ENCODE assay signal across 17 cellular contexts in genomic region chrX:115602729-115603389, GRCh38. TPM values are rescaled to one million over a fixed set of nuclear protein-coding genes. Genes with fewer than 3 reads are reported as not detected.
DNase-seq lines count a peak whose midpoint lies in the region; ATAC-seq, FAIRE-seq and TF ChIP-seq lines count a peak whose summit lies in the region.
"Had no signal": no experiment of that assay in that cellular context is flagged by ENCODE, and none has a peak within 500 bp of the region (broad histone marks: within the 10 kb centered on the region; RNA-seq: fewer than 3 reads in every experiment).

No MANE protein-coding gene starts in this region.

- H3K9me2 ChIP-seq in GM23248 (ENCODE audit: insufficient read depth): no peaks in the 10 kb centered on the region
- H3K9me2 ChIP-seq in PC-9 (ENCODE audit: insufficient read depth): no peaks in the 10 kb centered on the region

- H2AFZ ChIP-seq in GM23248 (no peak overlapping the region), PC-9 (no peak overlapping the region), endothelial cell of umbilical vein (ENCODE audit: low read depth, low read length) (no peak overlapping the region)
- H2AFZ ChIP-seq: parathyroid adenoma had no signal

- intact Hi-C loops in PC-9 (cut with micrococcal nuclease; ENCODE audit: unreplicated experiment) (no loop called here), endothelial cell of umbilical vein (cut with micrococcal nuclease) (no loop called here), gastrocnemius medialis (cut with DNase I; ENCODE audit: low total_unique reads) (no loop called here), upper lobe of right lung (cut with DNase I) (no loop called here), prostate gland (cut with DNase I) (no loop called here)
- intact Hi-C loops in activated CD8-positive, alpha-beta T cell treated with anti-CD3 and anti-CD28 coated beads for 36 hours (cut with micrococcal nuclease): no loop called here

- in situ Hi-C loops in GM23248 (cut with MboI): no loop called here
- in situ Hi-C loops in gastrocnemius medialis (cut with MboI; ENCODE audit: low sequenced_read_pairs in 4 of 4): no loop called here

- no peaks in the 10 kb centered on the region for H3K4me1 Mint-ChIP-seq in activated CD8-positive, alpha-beta T cell treated with anti-CD3 and anti-CD28 coated beads for 36 hours (ENCODE audit: low read depth)
- H3K4me1 Mint-ChIP-seq: CD14-positive monocyte had no signal

- FAIRE-seq in endothelial cell of umbilical vein (lab: Jason Lieb, UNC): peak; percentile 33
- FAIRE-seq: HepG2 had no signal

- BruUV-seq in PC-9 (replicated peaks; lab: Mats Ljungman, UMichigan) (no TSS peak), endothelial cell of umbilical vein (replicated peaks; lab: Mats Ljungman, UMichigan) (no TSS peak)

- ATAC-seq in gastrocnemius medialis: peak; percentile 87 to 89
- ATAC-seq in upper lobe of right lung: no peak
- ATAC-seq in activated CD8-positive, alpha-beta T cell treated with anti-CD3 and anti-CD28 coated beads for 36 hours: no peak
- ATAC-seq: body of pancreas, HepG2 had no signal

- DNase-seq in GM23248 (peak; percentile 54), PC-9 (peak in 1 of 2 experiments; percentile 72), endothelial cell of umbilical vein (ENCODE audit: low read depth, low spot score) (no peak), gastrocnemius medialis (no peak), upper lobe of right lung (no peak), prostate gland (ENCODE audit: low spot score) (no peak), HEK293T (ENCODE audit: extremely low spot score) (no peak)
- DNase-seq in activated CD8-positive, alpha-beta T cell treated with anti-CD3 and anti-CD28 coated beads for 36 hours: no peak
- DNase-seq: activated CD4-positive, alpha-beta memory T cell treated with anti-CD3 and anti-CD28 coated beads for 36 hours; body of pancreas; GF-D8; H9; NCI-H510A treated with DMSO at 0.1 percent for 48 hours; T1000 had no signal

- H4K20me1 ChIP-seq in GM23248 (ENCODE audit: insufficient read depth) (no peaks in the 10 kb centered on the region), PC-9 (ENCODE audit: insufficient read depth) (no peaks in the 10 kb centered on the region), endothelial cell of umbilical vein (replicated peaks; ENCODE audit: control insufficient read depth, extremely low read depth, insufficient read depth, low read length) (no peaks in the 10 kb centered on the region)

- H3F3A ChIP-seq in GM23248 (ENCODE audit: insufficient read depth) (peaks cover 22% of the 10 kb centered on the region; the same call in 1 of the 2 replicates), PC-9 (ENCODE audit: insufficient read depth, low read depth) (peaks cover 10% of the 10 kb centered on the region; the same call in 1 of the 2 replicates)

- H3K27ac ChIP-seq in GM23248 (peak overlapping the region; percentile 43), PC-9 (peak overlapping the region; percentile 61), endothelial cell of umbilical vein (ENCODE audit: insufficient read depth, low read depth, low read length) (no peak overlapping the region), gastrocnemius medialis (peak overlapping the region; percentile 48 to 78 (median 68)), upper lobe of right lung (no peak overlapping the region), prostate gland (no peak overlapping the region)
- H3K27ac ChIP-seq: parathyroid adenoma had no signal

- 53 to 57% methylated on average over 4 of the region's 4 CpGs for WGBS in GM23248 (ENCODE audit: low coverage in 1 of 2, low lambda C conversion rate in 2 of 2, missing lambda C conversion rate in 2 of 2), 2 experiments
- 62% methylated on average over 4 of the region's 4 CpGs for WGBS in prostate gland

- H3K27ac Mint-ChIP-seq in activated CD8-positive, alpha-beta T cell treated with anti-CD3 and anti-CD28 coated beads for 36 hours: no peak overlapping the region
- H3K27ac Mint-ChIP-seq: activated CD4-positive, alpha-beta memory T cell treated with anti-CD3 and anti-CD28 coated beads for 36 hours; CD14-positive monocyte had no signal

- H3K9me3 ChIP-seq in GM23248 (ENCODE audit: low read depth) (no peaks in the 10 kb centered on the region), PC-9 (ENCODE audit: insufficient read depth, low read depth) (no peaks in the 10 kb centered on the region), endothelial cell of umbilical vein (replicated peaks; ENCODE audit: control insufficient read depth, insufficient read depth, low read length) (no peaks in the 10 kb centered on the region), gastrocnemius medialis (no peaks in the 10 kb centered on the region), upper lobe of right lung (no peaks in the 10 kb centered on the region), prostate gland (no peaks in the 10 kb centered on the region)
- H3K9me3 ChIP-seq: body of pancreas had no signal

- no peaks in the 10 kb centered on the region for H3K27me3 ChIP-seq in GM23248 (replicated peaks; ENCODE audit: insufficient read depth)
- no peaks in the 10 kb centered on the region for H3K27me3 ChIP-seq in PC-9 (ENCODE audit: insufficient read depth, low read depth)
- H3K27me3 ChIP-seq in endothelial cell of umbilical vein (ENCODE audit: control insufficient read depth in 2 of 2, insufficient read depth in 2 of 2, low read length in 2 of 2): no peaks in the 10 kb centered on the region
- H3K27me3 ChIP-seq in gastrocnemius medialis: no peaks in the 10 kb centered on the region
- no peaks in the 10 kb centered on the region for H3K27me3 ChIP-seq in upper lobe of right lung
- H3K27me3 ChIP-seq in prostate gland (replicated peaks; ENCODE audit: insufficient read depth): no peaks in the 10 kb centered on the region
- H3K27me3 ChIP-seq: body of pancreas had no signal

- TF ChIP-seq POLR2A in endothelial cell of umbilical vein (IDR thresholded peaks at IDR 0.05; ENCODE audit: low read depth, low read length) (no peak), gastrocnemius medialis (IDR thresholded peaks at IDR 0.05) (no peak), prostate gland (IDR thresholded peaks at IDR 0.05) (no peak)

- H3K9me1 ChIP-seq in endothelial cell of umbilical vein (replicated peaks; ENCODE audit: control insufficient read depth, extremely low read depth, insufficient read depth, low read length): no peaks in the 10 kb centered on the region

- H3K9me3 Mint-ChIP-seq in activated CD8-positive, alpha-beta T cell treated with anti-CD3 and anti-CD28 coated beads for 36 hours: no peaks in the 10 kb centered on the region
- H3K9me3 Mint-ChIP-seq: activated CD4-positive, alpha-beta memory T cell treated with anti-CD3 and anti-CD28 coated beads for 36 hours; H9 had no signal

- H3K4me3 Mint-ChIP-seq in activated CD8-positive, alpha-beta T cell treated with anti-CD3 and anti-CD28 coated beads for 36 hours: no peak overlapping the region
- H3K4me3 Mint-ChIP-seq: activated CD4-positive, alpha-beta memory T cell treated with anti-CD3 and anti-CD28 coated beads for 36 hours; CD14-positive monocyte; H9 had no signal

- no peak overlapping the region for H3K4me2 ChIP-seq in GM23248 (ENCODE audit: unreplicated experiment)
- H3K4me2 ChIP-seq in PC-9: peak overlapping the region; percentile 33
- H3K4me2 ChIP-seq in endothelial cell of umbilical vein (ENCODE audit: insufficient read depth, low read length): no peak overlapping the region

- CTCF ChIA-PET in PC-9 (lab: Charles Lee) (interaction anchor here (0.7 kb wide), 1 partner anchor 42 kb away, joined by 3 read pairs; the partner anchor contains the start of gene PLS3), endothelial cell of umbilical vein (lab: Charles Lee) (interaction anchor here (1.3 kb wide), 1 partner anchor 272 kb away, joined by 4 read pairs; no protein-coding TSS in a partner anchor), HEK293T (lab: Yijun Ruan, JAX) (interaction anchor here (0.6 kb wide), 2 partner anchors 20 to 78 kb away, joined by 3 read pairs; no protein-coding TSS in a partner anchor)
- CTCF ChIA-PET in activated CD8-positive, alpha-beta T cell treated with anti-CD3 and anti-CD28 coated beads for 36 hours (lab: Charles Lee): interaction anchor here (1.1 kb wide), 1 partner anchor 23 kb away, joined by 3 read pairs; no protein-coding TSS in a partner anchor

- peaks cover 25% of the 10 kb centered on the region for H3K4me1 ChIP-seq in GM23248 (ENCODE audit: insufficient read depth)
- peaks cover 27% of the 10 kb centered on the region for H3K4me1 ChIP-seq in PC-9 (replicated peaks; ENCODE audit: insufficient read depth)
- peaks cover 15% of the 10 kb centered on the region for H3K4me1 ChIP-seq in endothelial cell of umbilical vein (ENCODE audit: control insufficient read depth, extremely low read depth, insufficient read depth, low read length)
- peaks cover 0 to 3% of the 10 kb centered on the region in 2 donors for H3K4me1 ChIP-seq in gastrocnemius medialis
- H3K4me1 ChIP-seq in upper lobe of right lung: no peaks in the 10 kb centered on the region
- H3K4me1 ChIP-seq in prostate gland (replicated peaks): no peaks in the 10 kb centered on the region
- H3K4me1 ChIP-seq: body of pancreas, parathyroid adenoma had no signal

- H3K36me3 Mint-ChIP-seq in activated CD8-positive, alpha-beta T cell treated with anti-CD3 and anti-CD28 coated beads for 36 hours (ENCODE audit: low read depth): no peaks in the 10 kb centered on the region
- H3K36me3 Mint-ChIP-seq: activated CD4-positive, alpha-beta memory T cell treated with anti-CD3 and anti-CD28 coated beads for 36 hours; CD14-positive monocyte had no signal

- H3K9ac ChIP-seq in GM23248 (no peak overlapping the region), endothelial cell of umbilical vein (replicated peaks; ENCODE audit: extremely low read depth, insufficient read depth, low read length) (no peak overlapping the region)
- H3K9ac ChIP-seq: parathyroid adenoma had no signal

- H3K36me3 ChIP-seq in GM23248 (ENCODE audit: low read depth) (no peaks in the 10 kb centered on the region), PC-9 (ENCODE audit: low read depth) (peaks cover 6% of the 10 kb centered on the region), endothelial cell of umbilical vein (ENCODE audit: control insufficient read depth in 2 of 2, extremely low read depth in 1 of 2, insufficient read depth in 2 of 2, low read length in 2 of 2) (no peaks in the 10 kb centered on the region), gastrocnemius medialis (no peaks in the 10 kb centered on the region), upper lobe of right lung (no peaks in the 10 kb centered on the region), prostate gland (no peaks in the 10 kb centered on the region)

- H3K4me3 ChIP-seq in GM23248: no peak overlapping the region
- no peak overlapping the region for H3K4me3 ChIP-seq in PC-9
- no peak overlapping the region for H3K4me3 ChIP-seq in endothelial cell of umbilical vein (replicated peaks in 1 of 3; ENCODE audit: insufficient read depth in 1 of 3, low read depth in 1 of 3, low read length in 3 of 3)
- no peak overlapping the region for H3K4me3 ChIP-seq in gastrocnemius medialis
- H3K4me3 ChIP-seq in upper lobe of right lung: no peak overlapping the region
- no peak overlapping the region for H3K4me3 ChIP-seq in prostate gland
- H3K4me3 ChIP-seq: body of pancreas had no signal

- no peaks in the 10 kb centered on the region for H3K27me3 Mint-ChIP-seq in activated CD8-positive, alpha-beta T cell treated with anti-CD3 and anti-CD28 coated beads for 36 hours
- H3K27me3 Mint-ChIP-seq: activated CD4-positive, alpha-beta memory T cell treated with anti-CD3 and anti-CD28 coated beads for 36 hours had no signal

- POLR2A ChIA-PET in PC-9 (lab: Charles Lee; ENCODE audit: unreplicated experiment) (interaction anchor here (0.7 kb wide), 2 partner anchors 12 to 32 kb away, joined by 4 to 9 read pairs; no protein-coding TSS in a partner anchor), endothelial cell of umbilical vein (lab: Charles Lee) (interaction anchor here (1.1 kb wide), 1 partner anchor 13 kb away, joined by 4 read pairs; no protein-coding TSS in a partner anchor), HEK293T (lab: Yijun Ruan, JAX) (interaction anchor here (0.6 kb wide), 1 partner anchor 42 kb away, joined by 3 read pairs; the partner anchor contains the start of gene PLS3)
- POLR2A ChIA-PET in activated CD8-positive, alpha-beta T cell treated with anti-CD3 and anti-CD28 coated beads for 36 hours (lab: Charles Lee): no interaction called here

- TF ChIP-seq CTCF in PC-9 (conservative IDR thresholded peaks at IDR 0.05) (no peak), endothelial cell of umbilical vein (IDR thresholded peaks at IDR 0.05; ENCODE audit: extremely low read depth in 1 of 2, insufficient read depth in 1 of 2, low read depth in 1 of 2, low read length in 2 of 2) (no peak), gastrocnemius medialis (IDR thresholded peaks at IDR 0.05 in 4 of 5, conservative IDR thresholded peaks at IDR 0.05 in 1 of 5) (no peak), upper lobe of right lung (IDR thresholded peaks at IDR 0.05) (no peak), prostate gland (IDR thresholded peaks at IDR 0.05) (no peak)
- TF ChIP-seq CTCF in activated CD8-positive, alpha-beta T cell treated with anti-CD3 and anti-CD28 coated beads for 36 hours (IDR thresholded peaks at IDR 0.05): no peak

- H3K79me2 ChIP-seq in GM23248 (ENCODE audit: insufficient read depth): peaks cover 82% of the 10 kb centered on the region
- H3K79me2 ChIP-seq in PC-9 (ENCODE audit: low read depth): peaks cover 42% of the 10 kb centered on the region
- H3K79me2 ChIP-seq in endothelial cell of umbilical vein (ENCODE audit: control insufficient read depth, insufficient read depth, low read length): peaks cover 91% of the 10 kb centered on the region
- H3K79me2 ChIP-seq: parathyroid adenoma had no signal

- dilution Hi-C loops in endothelial cell of umbilical vein (cut with MboI; ENCODE audit: extremely low pct_ligation_motif_present, low sequenced_read_pairs): no loop called here

RNA-seq across cellular contexts. Expression of gene PLS3, which starts 41.9 kb away (rescaled TPM):
- 118 and 136 TPM in 2 replicates for total RNA-seq in GM23248 (2014; rRNA removed; shearing (Covaris generic))
- 137 and 139 TPM in 2 replicates for polyA plus RNA-seq in GM23248 (2016; fragmentation: Nextera tagmentation; extraction: Ambion mirVana)
- total RNA-seq in PC-9 (2021): 221 and 257 TPM in 2 replicates
- total RNA-seq in endothelial cell of umbilical vein: 305 and 329 TPM in 2 replicates
- 85.0 and 120 TPM in 2 replicates for polyA plus RNA-seq in endothelial cell of umbilical vein
- 172 and 187 TPM in 2 replicates for polyA plus RNA-seq in endothelial cell of umbilical vein (2011; cell fraction: cytosol; rRNA removed)
- 156 and 211 TPM in 2 replicates for polyA plus RNA-seq in endothelial cell of umbilical vein (2011; cell fraction: nucleus; rRNA removed)
- polyA plus RNA-seq in endothelial cell of umbilical vein (2012): 277 and 383 TPM in 2 replicates
- polyA minus RNA-seq in endothelial cell of umbilical vein: 147 and 150 TPM in 2 replicates
- 63.9 TPM for polyA minus RNA-seq in endothelial cell of umbilical vein (2011; cell fraction: cytosol; rRNA and poly(A)+ RNA removed)
- polyA minus RNA-seq in endothelial cell of umbilical vein (2011; cell fraction: nucleus; rRNA and poly(A)+ RNA removed): 76.7 and 125 TPM in 2 replicates
- total RNA-seq in gastrocnemius medialis: 10 to 100 TPM; 15.8 to 23.1 (median 19.5) TPM
- total RNA-seq in upper lobe of right lung: 212 TPM
- total RNA-seq in activated CD8-positive, alpha-beta T cell treated with anti-CD3 and anti-CD28 coated beads for 36 hours: 1 to 10 TPM; 2.0 to 2.2 TPM
- 10 to 100 TPM; 32.1 to 69.3 TPM for total RNA-seq in prostate gland

Comparison
In these comparisons a context has a peak if more than half of its experiments do, and no peak if none do; other contexts are left out.
1. H3K27ac ChIP-seq: peak in GM23248 (single experiment), PC-9 (single experiment) and gastrocnemius medialis (4 of 4); none in endothelial cell of umbilical vein (single experiment), upper lobe of right lung (single experiment) and prostate gland (0 of 2).
2. ATAC-seq: peak in gastrocnemius medialis (2 of 2); none in upper lobe of right lung (single experiment) and activated CD8-positive, alpha-beta T cell treated with anti-CD3 and anti-CD28 coated beads for 36 hours (single experiment).
3. RNA of gene PLS3, which starts 41.9 kb away (total RNA-seq): 305 to 329 TPM in endothelial cell of umbilical vein, 221 to 257 TPM in PC-9, 212 TPM in upper lobe of right lung (single experiment), 118 to 136 TPM in GM23248, 32.1 to 69.3 TPM in prostate gland and 15.8 to 23.1 TPM in gastrocnemius medialis; 2.0 to 2.2 TPM in activated CD8-positive, alpha-beta T cell treated with anti-CD3 and anti-CD28 coated beads for 36 hours; every median in the first group is over 4 times any median in the second.